In genomic region chr20:39795401-39796272, GRCh38 we compare ENCODE assay signal across 17 cellular contexts.
DNase-seq lines count a peak whose midpoint lies in the region; ATAC-seq and TF ChIP-seq lines count a peak whose summit lies in the region.
"Had no signal": no experiment of that assay in that cellular context is flagged by ENCODE, and none has a peak within 500 bp of the region (broad histone marks: within the 10 kb centered on the region; RNA-seq: fewer than 3 reads in every experiment).

No MANE protein-coding gene starts in this region.

- peak overlapping the region; percentile 7 for H3K27ac ChIP-seq in rectal smooth muscle tissue (ENCODE audit: low read depth, low read length)
- H3K27ac ChIP-seq: BLaER1 treated with 17β-estradiol and CSF1 and Interleukin-3, amounts not matched to agents 10 nM and 100 nM; colonic mucosa; tibial nerve had no signal

- DNase-seq in GM04503 (ENCODE audit: low read depth) (peak; percentile 15), MV-4-11 (lab: John Stamatoyannopoulos, UW) (peak; percentile 71), epithelial cell of esophagus (ENCODE audit: low read depth) (peak; percentile 81), SIG-M5 treated with dmso at 0.1 percent for 504 hours (lab: John Stamatoyannopoulos, UW; ENCODE audit: unreplicated experiment) (no peak)
- no peak for DNase-seq in stimulated activated effector memory CD8-positive, alpha-beta T cell treated with anti-CD3 and anti-CD28 coated beads, Interleukin-12 subunit alpha, Interleukin-12 subunit beta, amount 100 ng/mL, for 72 hours (ENCODE audit: low spot score in 2 of 2)
- no peak for DNase-seq in activated CD4-positive, alpha-beta T cell treated with anti-CD3 and anti-CD28 coated beads, Interleukin-2, amount 10 ng/mL, durations not matched to agents 7 days and 5 days
- DNase-seq: activated effector memory CD4-positive, alpha-beta T cell treated with anti-CD3 and anti-CD28 coated beads, Interleukin-2, amount 50 U/mL, for 16 hours; amygdala; colonic mucosa; hypothalamus; NCI-H1105; NCI-H345 had no signal

- no peak for ATAC-seq in stimulated activated effector memory CD8-positive, alpha-beta T cell treated with anti-CD3 and anti-CD28 coated beads, Interleukin-12 subunit alpha, Interleukin-12 subunit beta, amount 100 ng/mL, for 72 hours
- ATAC-seq: left colon had no signal

- no peak overlapping the region for H3K27ac Mint-ChIP-seq in stimulated activated effector memory CD8-positive, alpha-beta T cell treated with anti-CD3 and anti-CD28 coated beads, Interleukin-12 subunit alpha, Interleukin-12 subunit beta, amount 100 ng/mL, for 72 hours
- no peak overlapping the region for H3K27ac Mint-ChIP-seq in activated CD4-positive, alpha-beta T cell treated with anti-CD3 and anti-CD28 coated beads, Interleukin-2, amount 10 ng/mL, durations not matched to agents 7 days and 5 days

- H3K36me3 Mint-ChIP-seq in stimulated activated effector memory CD8-positive, alpha-beta T cell treated with anti-CD3 and anti-CD28 coated beads, Interleukin-12 subunit alpha, Interleukin-12 subunit beta, amount 100 ng/mL, for 72 hours, result no peaks in the 10 kb centered on the region
- no peaks in the 10 kb centered on the region for H3K36me3 Mint-ChIP-seq in activated CD4-positive, alpha-beta T cell treated with anti-CD3 and anti-CD28 coated beads, Interleukin-2, amount 10 ng/mL, durations not matched to agents 7 days and 5 days (ENCODE audit: low read depth)

- CTCF ChIA-PET in activated CD4-positive, alpha-beta T cell treated with anti-CD3 and anti-CD28 coated beads, Interleukin-2, amount 10 ng/mL, durations not matched to agents 7 days and 5 days (lab: Charles Lee), result no interaction called here

- H3K27me3 ChIP-seq in rectal smooth muscle tissue (ENCODE audit: control insufficient read depth, insufficient read depth, low read length), result no peaks in the 10 kb centered on the region
- H3K27me3 ChIP-seq: BLaER1 treated with 17β-estradiol and CSF1 and Interleukin-3, amounts not matched to agents 10 nM and 100 nM; colonic mucosa; tibial nerve had no signal

- no peak for TF ChIP-seq CTCF in epithelial cell of esophagus (IDR thresholded peaks at IDR 0.05; ENCODE audit: insufficient read depth, low read depth, low read length, missing control alignments)

- no peak overlapping the region for H3K9ac ChIP-seq in rectal smooth muscle tissue (ENCODE audit: low read length)
- H3K9ac ChIP-seq: BLaER1 treated with 17β-estradiol and CSF1 and Interleukin-3, amounts not matched to agents 10 nM and 100 nM had no signal

- peaks cover 6% of the 10 kb centered on the region for H3K9me3 Mint-ChIP-seq in stimulated activated effector memory CD8-positive, alpha-beta T cell treated with anti-CD3 and anti-CD28 coated beads, Interleukin-12 subunit alpha, Interleukin-12 subunit beta, amount 100 ng/mL, for 72 hours
- no peaks in the 10 kb centered on the region for H3K9me3 Mint-ChIP-seq in activated CD4-positive, alpha-beta T cell treated with anti-CD3 and anti-CD28 coated beads, Interleukin-2, amount 10 ng/mL, durations not matched to agents 7 days and 5 days

- peaks cover 9% of the 10 kb centered on the region for H3K4me1 ChIP-seq in rectal smooth muscle tissue (ENCODE audit: control insufficient read depth, insufficient read depth, low read length)
- H3K4me1 ChIP-seq: colonic mucosa, tibial nerve had no signal

- no peaks in the 10 kb centered on the region for H3K36me3 ChIP-seq in rectal smooth muscle tissue (ENCODE audit: control insufficient read depth, insufficient read depth, low read length)
- H3K36me3 ChIP-seq: BLaER1 treated with 17β-estradiol and CSF1 and Interleukin-3, amounts not matched to agents 10 nM and 100 nM; colonic mucosa; tibial nerve had no signal

- H3K4me1 Mint-ChIP-seq in stimulated activated effector memory CD8-positive, alpha-beta T cell treated with anti-CD3 and anti-CD28 coated beads, Interleukin-12 subunit alpha, Interleukin-12 subunit beta, amount 100 ng/mL, for 72 hours, result no peaks in the 10 kb centered on the region
- no peaks in the 10 kb centered on the region for H3K4me1 Mint-ChIP-seq in activated CD4-positive, alpha-beta T cell treated with anti-CD3 and anti-CD28 coated beads, Interleukin-2, amount 10 ng/mL, durations not matched to agents 7 days and 5 days
- H3K4me1 Mint-ChIP-seq: IgD-negative memory B cell had no signal

- H3K4me3 ChIP-seq in epithelial cell of esophagus (ENCODE audit: low read length) (no peak overlapping the region), rectal smooth muscle tissue (ENCODE audit: low read length) (no peak overlapping the region)
- H3K4me3 ChIP-seq: BLaER1 treated with 17β-estradiol and CSF1 and Interleukin-3, amounts not matched to agents 10 nM and 100 nM; colonic mucosa; tibial nerve had no signal

- H3K27me3 Mint-ChIP-seq in activated CD4-positive, alpha-beta T cell treated with anti-CD3 and anti-CD28 coated beads, Interleukin-2, amount 10 ng/mL, durations not matched to agents 7 days and 5 days, result no peaks in the 10 kb centered on the region

- POLR2A ChIA-PET in activated CD4-positive, alpha-beta T cell treated with anti-CD3 and anti-CD28 coated beads, Interleukin-2, amount 10 ng/mL, durations not matched to agents 7 days and 5 days (lab: Charles Lee), result no interaction called here

- H3K4me3 Mint-ChIP-seq in stimulated activated effector memory CD8-positive, alpha-beta T cell treated with anti-CD3 and anti-CD28 coated beads, Interleukin-12 subunit alpha, Interleukin-12 subunit beta, amount 100 ng/mL, for 72 hours, result no peak overlapping the region
- no peak overlapping the region for H3K4me3 Mint-ChIP-seq in activated CD4-positive, alpha-beta T cell treated with anti-CD3 and anti-CD28 coated beads, Interleukin-2, amount 10 ng/mL, durations not matched to agents 7 days and 5 days
- H3K4me3 Mint-ChIP-seq: IgD-negative memory B cell had no signal

Comparison
In these comparisons a context has a peak if more than half of its experiments do, and no peak if none do; other contexts are left out.
1. DNase-seq: peak in GM04503 (single experiment), MV-4-11 (single experiment) and epithelial cell of esophagus (single experiment); none in stimulated activated effector memory CD8-positive, alpha-beta T cell treated with anti-CD3 and anti-CD28 coated beads, Interleukin-12 subunit alpha, Interleukin-12 subunit beta, amount 100 ng/mL, for 72 hours (0 of 2), activated CD4-positive, alpha-beta T cell treated with anti-CD3 and anti-CD28 coated beads, Interleukin-2, amount 10 ng/mL, durations not matched to agents 7 days and 5 days (single experiment) and SIG-M5 treated with dmso at 0.1 percent for 504 hours (single experiment).